ENCODE assay signal across 14 cellular contexts in genomic region chr13:23701646-23702045, GRCh38.
DNase-seq lines count a peak whose midpoint lies in the region; ATAC-seq, FAIRE-seq and TF ChIP-seq lines count a peak whose summit lies in the region.
"Had no signal": no experiment of that assay in that cellular context is flagged by ENCODE, and none has a peak within 500 bp of the region (broad histone marks: within the 10 kb centered on the region; RNA-seq: fewer than 3 reads in every experiment).

No MANE protein-coding gene starts in this region.

- H3K4me3 ChIP-seq in choroid plexus epithelial cell (ENCODE audit: low read depth, low read length) (no peak overlapping the region), kidney (ENCODE audit: low read length in 2 of 2) (no peak overlapping the region), skeletal muscle satellite cell (ENCODE audit: low read length) (peak overlapping the region; percentile 9)
- H3K4me3 ChIP-seq: BLaER1 treated with 17β-estradiol and CSF1 and Interleukin-3, amounts not matched to agents 10 nM and 100 nM had no signal

- peak overlapping the region; percentile 58 for H3K4me2 ChIP-seq in skeletal muscle satellite cell (ENCODE audit: low read length)
- H3K4me2 ChIP-seq: KMS-11 had no signal

- ATAC-seq in HG02763 (IDR thresholded peaks at IDR 0.05; ENCODE audit: unreplicated experiment) = no peak
- ATAC-seq: naive thymus-derived CD8-positive, alpha-beta T cell had no signal

- H3K27ac ChIP-seq in kidney (ENCODE audit: low read depth in 2 of 2, low read length in 2 of 2) = no peak overlapping the region
- H3K27ac ChIP-seq: BLaER1 treated with 17β-estradiol and CSF1 and Interleukin-3, amounts not matched to agents 10 nM and 100 nM; KMS-11 had no signal

- FAIRE-seq in kidney (lab: Jason Lieb, UNC) = no peak

- H3K9me3 ChIP-seq in kidney (ENCODE audit: control insufficient read depth in 1 of 2, low read length in 2 of 2) (no peaks in the 10 kb centered on the region), skeletal muscle satellite cell (replicated peaks; ENCODE audit: low read length) (no peaks in the 10 kb centered on the region)
- H3K9me3 ChIP-seq: BLaER1 treated with 17β-estradiol and CSF1 and Interleukin-3, amounts not matched to agents 10 nM and 100 nM had no signal

- no peaks in the 10 kb centered on the region for H3K27me3 ChIP-seq in skeletal muscle satellite cell (ENCODE audit: control insufficient read depth, insufficient read depth, low read length)
- H3K27me3 ChIP-seq: BLaER1 treated with 17β-estradiol and CSF1 and Interleukin-3, amounts not matched to agents 10 nM and 100 nM had no signal

- TF ChIP-seq CTCF in choroid plexus epithelial cell (conservative IDR thresholded peaks at IDR 0.05; ENCODE audit: low read depth, low read length) (no peak), kidney (IDR thresholded peaks at IDR 0.05; ENCODE audit: borderline replicate concordance, extremely low read depth, insufficient read depth) (no peak)

- intact Hi-C loops in kidney (cut with DNase I) = no loop called here

- no peak overlapping the region for H3K9ac ChIP-seq in kidney (ENCODE audit: low read length in 2 of 2)
- no peak overlapping the region for H3K9ac ChIP-seq in skeletal muscle satellite cell (ENCODE audit: low read depth, low read length)
- H3K9ac ChIP-seq: BLaER1 treated with 17β-estradiol and CSF1 and Interleukin-3, amounts not matched to agents 10 nM and 100 nM; KMS-11 had no signal

- H3K36me3 ChIP-seq in kidney (ENCODE audit: control insufficient read depth in 1 of 2, insufficient read depth in 2 of 2, low read length in 2 of 2) (no peaks in the 10 kb centered on the region), skeletal muscle satellite cell (ENCODE audit: insufficient read depth, low read length) (no peaks in the 10 kb centered on the region)
- H3K36me3 ChIP-seq: BLaER1 treated with 17β-estradiol and CSF1 and Interleukin-3, amounts not matched to agents 10 nM and 100 nM had no signal

- DNase-seq in GM04503 (ENCODE audit: low read depth) = peak; percentile 97
- peak; percentile 100 for DNase-seq in choroid plexus epithelial cell (ENCODE audit: low read depth)
- peak; percentile 86 for DNase-seq in kidney
- no peak for DNase-seq in NCI-H2081 (lab: John Stamatoyannopoulos, UW)
- DNase-seq in RPMI8226 = no peak
- no peak for DNase-seq in NK-92 (lab: John Stamatoyannopoulos, UW; ENCODE audit: unreplicated experiment)
- DNase-seq: activated B cell treated with CpG ODN at 0.5 μM for 24 hours; amniotic stem cell; naive thymus-derived CD8-positive, alpha-beta T cell; NCI-H2029 treated with DMSO at 0.1 percent for 48 hours had no signal

- H3K4me1 ChIP-seq in kidney (ENCODE audit: control insufficient read depth in 1 of 2, insufficient read depth in 1 of 2, low read depth in 1 of 2, low read length in 2 of 2) (peaks cover 2 to 11% of the 10 kb centered on the region in 2 donors), skeletal muscle satellite cell (ENCODE audit: control insufficient read depth, insufficient read depth, low read length) (peaks cover 37% of the 10 kb centered on the region)

Comparison
In these comparisons a context has a peak if more than half of its experiments do, and no peak if none do; other contexts are left out.
1. DNase-seq: peak in GM04503 (single experiment), choroid plexus epithelial cell (single experiment) and kidney (single experiment); none in NCI-H2081 (0 of 2), RPMI8226 (single experiment) and NK-92 (single experiment).